In the genomic region with DNA sequence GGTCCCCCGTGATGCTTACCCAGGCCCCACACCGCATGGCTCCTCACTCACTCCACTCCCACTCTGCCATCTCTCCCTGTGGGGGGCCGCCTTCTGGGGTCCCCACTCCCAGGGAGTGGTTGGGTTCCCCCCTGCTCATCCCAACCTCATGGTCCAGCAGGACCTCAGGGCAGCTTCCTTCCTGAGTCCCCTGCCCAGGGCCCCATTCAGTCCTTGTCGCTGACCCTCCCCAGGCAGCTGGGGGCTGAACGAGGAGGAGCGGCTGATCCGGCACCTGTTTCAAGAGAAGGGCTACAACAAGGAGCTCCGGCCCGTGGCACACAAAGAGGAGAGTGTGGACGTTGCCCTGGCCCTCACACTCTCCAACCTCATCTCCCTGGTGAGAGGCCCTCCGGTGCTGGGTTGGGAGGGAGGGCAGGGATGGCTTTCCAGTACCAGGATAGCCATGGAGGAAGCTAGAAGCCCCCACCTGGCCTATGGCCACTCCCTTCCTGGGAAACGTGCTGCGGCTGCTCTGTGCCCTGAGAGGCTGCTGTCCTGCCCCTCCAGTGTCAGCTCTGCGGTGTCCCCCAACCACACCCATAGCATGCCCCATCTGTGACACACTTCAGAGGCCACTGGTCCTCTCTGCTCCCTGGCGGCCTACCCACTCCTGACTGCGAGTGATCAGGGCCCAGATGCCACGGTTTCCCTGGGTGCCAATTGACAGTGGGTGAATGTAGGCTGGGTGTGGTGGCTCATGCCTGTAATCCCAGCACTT, we compare ENCODE assay signal across 19 cellular contexts. TPM values are rescaled to one million over a fixed set of nuclear protein-coding genes. Genes with fewer than 3 reads are reported as not detected.
DNase-seq lines count a peak whose midpoint lies in the region; ATAC-seq, FAIRE-seq and TF ChIP-seq lines count a peak whose summit lies in the region.
"Had no signal": no experiment of that assay in that cellular context is flagged by ENCODE, and none has a peak within 500 bp of the region (broad histone marks: within the 10 kb centered on the region; RNA-seq: fewer than 3 reads in every experiment).

No MANE protein-coding gene starts in this region.

- no peak for TF ChIP-seq CTCF in left ventricle myocardium inferior (IDR thresholded peaks at IDR 0.05; ENCODE audit: borderline replicate concordance)
- TF ChIP-seq CTCF in H1 (IDR thresholded peaks at IDR 0.05; ENCODE audit: control extremely low read depth in 1 of 3, insufficient read depth in 1 of 3, low read depth in 1 of 3, low read length in 3 of 3): no peak
- no peak for TF ChIP-seq CTCF in transverse colon (IDR thresholded peaks at IDR 0.05)

- H2AFZ ChIP-seq in H1 (ENCODE audit: low read length) (no peak overlapping the region), neuronal stem cell (ENCODE audit: low read length) (no peak overlapping the region)
- H2AFZ ChIP-seq: PC-9 had no signal

- H3K9me3 ChIP-seq in right cardiac atrium (ENCODE audit: control insufficient read depth, low read length): no peaks in the 10 kb centered on the region
- no peaks in the 10 kb centered on the region for H3K9me3 ChIP-seq in left ventricle myocardium inferior (replicated peaks)
- no peaks in the 10 kb centered on the region for H3K9me3 ChIP-seq in H1 (ENCODE audit: insufficient read depth in 2 of 2, low read depth in 1 of 2, low read length in 1 of 2)
- no peaks in the 10 kb centered on the region for H3K9me3 ChIP-seq in neuronal stem cell (replicated peaks in 1 of 2; ENCODE audit: control insufficient read depth in 2 of 2, insufficient read depth in 1 of 2, low read depth in 1 of 2, low read length in 2 of 2)
- no peaks in the 10 kb centered on the region for H3K9me3 ChIP-seq in transverse colon
- H3K9me3 ChIP-seq: SJSA1 had no signal

- DNase-seq in right cardiac atrium (peak; percentile 10 to 47 (median 44)), left ventricle myocardium inferior (no peak), H1 (ENCODE audit: low read depth in 1 of 2, low spot score in 2 of 2) (no peak), neuronal stem cell (ENCODE audit: low spot score) (no peak), transverse colon (no peak), germinal center (ENCODE audit: low spot score) (no peak), epidermal melanocyte (ENCODE audit: insufficient read length, low spot score) (no peak)
- DNase-seq: DND-41, H9, MV-4-11, NCI-H187, NCI-H2107, NCI-H748 treated with DMSO at 0.1 percent for 48 hours, PC-9 had no signal

- H4K5ac ChIP-seq in H1 (ENCODE audit: insufficient read length, low read depth, low read length): no peak overlapping the region

- H2BK120ac ChIP-seq in H1 (replicated peaks; ENCODE audit: low read depth, low read length): no peak overlapping the region
- H2BK120ac ChIP-seq in neuronal stem cell (ENCODE audit: low read depth, low read length): peak overlapping the region; percentile 91

- H3K79me1 ChIP-seq in H1 (ENCODE audit: low read depth, low read length): no peaks in the 10 kb centered on the region
- H3K79me1 ChIP-seq in neuronal stem cell (ENCODE audit: low read depth, low read length): peaks cover 2% of the 10 kb centered on the region

- 65% methylated on average over 17 of the region's 17 CpGs for WGBS in right cardiac atrium
- WGBS in H1 (ENCODE audit: extremely low coverage in 1 of 2, insufficient coverage in 1 of 2, insufficient read length in 1 of 2, insufficient replicate concordance in 2 of 2, low coverage in 1 of 2, low lambda C conversion rate in 2 of 2, missing lambda C conversion rate in 1 of 2), 2 experiments: 85% methylated on average over 17 of the region's 17 CpGs; no CpG with 5 or more reads in 1 of the 2 experiments
- no CpG with 5 or more reads among the region's 17 CpGs for WGBS in neuronal stem cell (ENCODE audit: extremely low coverage in 2 of 2, insufficient read length in 2 of 2, insufficient replicate concordance in 1 of 2), 2 donors
- 77% methylated on average over 17 of the region's 17 CpGs; no CpG with 5 or more reads in 1 of the 2 donors for WGBS in transverse colon (ENCODE audit: low coverage in 1 of 2), 2 donors

- peaks cover 3 to 4% of the 10 kb centered on the region in 2 experiments for H4K20me1 ChIP-seq in H1 (replicated peaks in 1 of 2; ENCODE audit: control insufficient read depth in 1 of 2, insufficient read depth in 2 of 2, low read length in 2 of 2)

- POLR2A ChIA-PET in H1 (lab: Charles Lee; ENCODE audit: partially characterized antibody): interaction anchor here (1.7 to 2.1 kb wide), 3 partner anchors 9 to 23 kb away, joined by 3 to 5 read pairs (median 5); a partner anchor contains a TSS

- CTCF ChIA-PET in H1 (lab: Charles Lee; ENCODE audit: partially characterized antibody): interaction anchor here (0.7 to 10.6 kb wide), 8 partner anchors 8 to 200 kb away, joined by 3 to 176 read pairs (median 4); no protein-coding TSS in a partner anchor

- H2BK12ac ChIP-seq in H1 (ENCODE audit: low read depth, low read length) (no peak overlapping the region), neuronal stem cell (ENCODE audit: low read length) (peak overlapping the region; percentile 90)

- H3K9ac ChIP-seq in H1 (replicated peaks in 1 of 4; ENCODE audit: extremely low read depth in 1 of 4, low read depth in 3 of 4, low read length in 3 of 4) (no peak overlapping the region), neuronal stem cell (ENCODE audit: low read depth, low read length, poor library complexity) (peak overlapping the region; percentile 60)
- H3K9ac ChIP-seq: KMS-11 had no signal

- H3K4me1 ChIP-seq in right cardiac atrium (ENCODE audit: control insufficient read depth, insufficient read depth, low read length) (peaks cover 2% of the 10 kb centered on the region), left ventricle myocardium inferior (peaks cover 44% of the 10 kb centered on the region), H1 (replicated peaks in 1 of 4; ENCODE audit: control insufficient read depth in 3 of 4, insufficient read depth in 4 of 4, low read length in 3 of 4) (peaks cover 0 to 22% (median 11%) of the 10 kb centered on the region in 4 experiments; a peak in 6 of 7 replicates), neuronal stem cell (ENCODE audit: control insufficient read depth in 2 of 2, insufficient read depth in 1 of 2, low read depth in 1 of 2, low read length in 2 of 2) (peaks cover 6 to 10% of the 10 kb centered on the region in 2 donors), transverse colon (peaks cover 0 to 25% (median 25%) of the 10 kb centered on the region in 4 donors)

- H3K36me3 ChIP-seq in left ventricle myocardium inferior: no peaks in the 10 kb centered on the region
- H3K36me3 ChIP-seq in H1 (ENCODE audit: control insufficient read depth in 2 of 4, insufficient read depth in 4 of 4, low read length in 3 of 4): no peaks in the 10 kb centered on the region
- H3K36me3 ChIP-seq in neuronal stem cell (replicated peaks in 1 of 2; ENCODE audit: control insufficient read depth in 2 of 2, insufficient read depth in 2 of 2, low read length in 2 of 2): no peaks in the 10 kb centered on the region
- no peaks in the 10 kb centered on the region for H3K36me3 ChIP-seq in transverse colon
- H3K36me3 ChIP-seq: SJSA1 had no signal

- H2AK5ac ChIP-seq in H1 (ENCODE audit: low read depth, low read length): no peak overlapping the region
- H2AK5ac ChIP-seq in neuronal stem cell (ENCODE audit: low read depth, low read length): peak overlapping the region; percentile 99

- intact Hi-C loops in right cardiac atrium (cut with DNase I) (loop anchor here in 3 of 4 donors (10.0 kb wide), 3 partner anchors 192 to 622 kb away; a partner anchor contains a TSS), left ventricle myocardium inferior (cut with micrococcal nuclease) (no loop called here), transverse colon (cut with DNase I; ENCODE audit: low total_unique reads) (no loop called here)

- H3K18ac ChIP-seq in H1 (ENCODE audit: extremely low read depth, low read length) (no peak overlapping the region), neuronal stem cell (ENCODE audit: low read length) (peak overlapping the region; percentile 59)

- no peak overlapping the region for H3K4me3 ChIP-seq in right cardiac atrium (ENCODE audit: low read length)
- H3K4me3 ChIP-seq in left ventricle myocardium inferior: no peak overlapping the region
- no peak overlapping the region for H3K4me3 ChIP-seq in H1 (ENCODE audit: extremely low read depth in 1 of 4, insufficient read depth in 2 of 4, low read depth in 3 of 4, low read length in 4 of 4)
- H3K4me3 ChIP-seq in neuronal stem cell (ENCODE audit: low read length in 2 of 2): no peak overlapping the region
- no peak overlapping the region for H3K4me3 ChIP-seq in transverse colon
- H3K4me3 ChIP-seq: PC-9, SJSA1 had no signal

- H2BK20ac ChIP-seq in H1 (ENCODE audit: low read length): no peak overlapping the region

- H3K14ac ChIP-seq in H1 (ENCODE audit: insufficient read length): no peak overlapping the region
- no peak overlapping the region for H3K14ac ChIP-seq in neuronal stem cell (ENCODE audit: low read length)

- no peaks in the 10 kb centered on the region for H3K79me2 ChIP-seq in H1 (ENCODE audit: control insufficient read depth in 1 of 2, insufficient read depth in 2 of 2, low read length in 2 of 2)

- H3K23me2 ChIP-seq in H1 (ENCODE audit: low read depth, low read length): peaks cover 10% of the 10 kb centered on the region; the same call in 1 of the 2 replicates

- H4K91ac ChIP-seq in H1 (replicated peaks; ENCODE audit: insufficient read length, low read length) (no peak overlapping the region), neuronal stem cell (ENCODE audit: low read depth, low read length, poor library complexity) (no peak overlapping the region)

- FAIRE-seq in H1 (lab: Jason Lieb, UNC): no peak

- no peak overlapping the region for H3K27ac ChIP-seq in right cardiac atrium (ENCODE audit: low read length)
- H3K27ac ChIP-seq in left ventricle myocardium inferior (replicated peaks): no peak overlapping the region
- no peak overlapping the region for H3K27ac ChIP-seq in H1 (ENCODE audit: low read depth, low read length)
- no peak overlapping the region for H3K27ac ChIP-seq in neuronal stem cell (replicated peaks; ENCODE audit: low read length)
- no peak overlapping the region for H3K27ac ChIP-seq in transverse colon
- H3K27ac ChIP-seq: KMS-11, PC-9, RWPE1, SJSA1 had no signal

- no peak for ATAC-seq in right cardiac atrium

- TF ChIP-seq EP300 in H1 (IDR thresholded peaks at IDR 0.05; ENCODE audit: borderline replicate concordance in 1 of 2, low read depth in 2 of 2, low read length in 2 of 2) (no peak), transverse colon (IDR thresholded peaks at IDR 0.05; ENCODE audit: low read depth) (no peak)

- peak overlapping the region; percentile 69 for H3K4ac ChIP-seq in H1 (replicated peaks; ENCODE audit: insufficient read length, low read depth, low read length)
- peak overlapping the region; percentile 53 for H3K4ac ChIP-seq in neuronal stem cell (ENCODE audit: low read length)

- H3K4me2 ChIP-seq in H1 (ENCODE audit: insufficient read depth in 1 of 2, low read depth in 2 of 2, low read length in 2 of 2) (no peak overlapping the region), neuronal stem cell (ENCODE audit: insufficient read depth, low read length, poor library complexity, severe bottlenecking) (peak overlapping the region; percentile 25)
- H3K4me2 ChIP-seq: KMS-11, PC-9 had no signal

- no peak overlapping the region for H3K56ac ChIP-seq in H1 (replicated peaks; ENCODE audit: insufficient read length, low read depth, low read length)

- TF ChIP-seq POLR2A in H1 (IDR thresholded peaks at IDR 0.05; ENCODE audit: control extremely low read depth in 1 of 2, low read depth in 2 of 2, low read length in 2 of 2) (no peak), transverse colon (IDR thresholded peaks at IDR 0.05) (no peak)

- H3K23ac ChIP-seq in H1 (ENCODE audit: insufficient read length) (no peak overlapping the region), neuronal stem cell (ENCODE audit: low read depth, low read length, poor library complexity) (peak overlapping the region; percentile 80)

- no peak overlapping the region for H2BK15ac ChIP-seq in H1 (ENCODE audit: low read length)
- peak overlapping the region; percentile 81 for H2BK15ac ChIP-seq in neuronal stem cell (ENCODE audit: low read length)

- H3K27me3 ChIP-seq in right cardiac atrium (ENCODE audit: control insufficient read depth, insufficient read depth) (no peaks in the 10 kb centered on the region), left ventricle myocardium inferior (ENCODE audit: low read depth) (peaks cover 59% of the 10 kb centered on the region), H1 (replicated peaks in 1 of 4; ENCODE audit: control insufficient read depth in 3 of 4, extremely low read depth in 1 of 4, insufficient read depth in 3 of 4, low read length in 3 of 4) (peaks cover 19 to 41% (median 28%) of the 10 kb centered on the region in 4 experiments), neuronal stem cell (ENCODE audit: control insufficient read depth in 3 of 3, insufficient read depth in 3 of 3, low read depth in 1 of 3, low read length in 3 of 3) (peaks cover 17 to 53% (median 25%) of the 10 kb centered on the region in 3 experiments), transverse colon (peaks cover 53% of the 10 kb centered on the region)

- in situ Hi-C loops in transverse colon (cut with MboI; ENCODE audit: low pct_ligation_motif_present in 1 of 4, low pct_unique_long_range_greater_than_20kb in 1 of 4, low sequenced_read_pairs in 3 of 4): no loop called here

- H4K8ac ChIP-seq in H1 (ENCODE audit: extremely low read depth, insufficient read depth, low read length) (no peak overlapping the region), neuronal stem cell (ENCODE audit: low read depth, low read length) (peak overlapping the region; percentile 82)

- TF ChIP-seq RAD21 in H1 (IDR thresholded peaks at IDR 0.05 in 1 of 2, conservative IDR thresholded peaks at IDR 0.05 in 1 of 2; ENCODE audit: low read depth in 2 of 2, low read length in 2 of 2): no peak

- H2BK5ac ChIP-seq in H1 (ENCODE audit: low read depth, low read length) (no peak overlapping the region), neuronal stem cell (ENCODE audit: low read length) (peak overlapping the region; percentile 53)

RNA-seq across cellular contexts. Expression of a gene that starts 0.5 kb away (rescaled TPM):
- total RNA-seq in right cardiac atrium (under 1 TPM in 1 of 4 donors, not detected in 3; 0.53 TPM), left ventricle myocardium inferior (not detected), transverse colon (not detected)
- polyA plus RNA-seq in right cardiac atrium (0.09 TPM), H1 (2011; rRNA removed) (0.11 and 0.24 TPM in 2 replicates)
- not detected in 2 replicates for total RNA-seq in H1 (2021; fragmentation: NEBNext Ultra II Directional; extraction: Animal tissue kit (Norgen Biotek cat#: 25700))
- 0.21 TPM for polyA plus RNA-seq in H1 (2011; cell fraction: cytosol; rRNA removed)
- 0.40 TPM for polyA plus RNA-seq in H1 (2011; cell fraction: nucleus; rRNA removed)
- polyA plus RNA-seq in H1 (2012, experiment 1 of 2): 0.09 to 0.27 TPM (median 0.13 TPM) in 3 of 4 replicates, not detected in the other
- 0.35 TPM for polyA plus RNA-seq in H1 (2012, experiment 2 of 2)
- polyA plus RNA-seq in H1 (2013, experiment 1 of 2): 0.12 TPM
- polyA plus RNA-seq in H1 (2013, experiment 2 of 2): 0.11 TPM
- polyA minus RNA-seq in H1 (2011; rRNA and poly(A)+ RNA removed): 0.06 TPM in 1 of 2 replicates, not detected in the other
- polyA minus RNA-seq in H1 (2011; cell fraction: cytosol; rRNA and poly(A)+ RNA removed): not detected
- polyA minus RNA-seq in H1 (2011; cell fraction: nucleus; rRNA and poly(A)+ RNA removed): not detected
- 0.18 TPM for polyA plus RNA-seq in neuronal stem cell (2013, experiment 1 of 2)
- 0.14 TPM for polyA plus RNA-seq in neuronal stem cell (2013, experiment 2 of 2)
- total RNA-seq: G401, H9, HT-29, PC-9, SJSA1 had no signal

RNA-seq across cellular contexts. Expression of a gene that starts 6.3 kb away (rescaled TPM):
- total RNA-seq in right cardiac atrium: under 1 TPM in 1 of 4 donors, not detected in 3; 0.11 TPM
- polyA plus RNA-seq in right cardiac atrium: 0.05 TPM
- total RNA-seq in left ventricle myocardium inferior: not detected
- total RNA-seq in H1 (2021; fragmentation: NEBNext Ultra II Directional; extraction: Animal tissue kit (Norgen Biotek cat#: 25700)): not detected in 2 replicates
- 0.03 and 0.11 TPM in 2 replicates for polyA plus RNA-seq in H1 (2011; rRNA removed)
- 0.09 TPM for polyA plus RNA-seq in H1 (2011; cell fraction: cytosol; rRNA removed)
- 0.14 TPM for polyA plus RNA-seq in H1 (2011; cell fraction: nucleus; rRNA removed)
- 0.17 TPM in 1 of 4 replicates, not detected in the others for polyA plus RNA-seq in H1 (2012, experiment 1 of 2)
- not detected for polyA plus RNA-seq in H1 (2012, experiment 2 of 2)
- polyA plus RNA-seq in H1 (2013, experiment 1 of 2): not detected
- polyA plus RNA-seq in H1 (2013, experiment 2 of 2): not detected
- polyA minus RNA-seq in H1 (2011; rRNA and poly(A)+ RNA removed): not detected in 2 replicates
- not detected for polyA minus RNA-seq in H1 (2011; cell fraction: cytosol; rRNA and poly(A)+ RNA removed)
- polyA minus RNA-seq in H1 (2011; cell fraction: nucleus; rRNA and poly(A)+ RNA removed): not detected
- polyA plus RNA-seq in neuronal stem cell (2013, experiment 1 of 2): not detected
- polyA plus RNA-seq in neuronal stem cell (2013, experiment 2 of 2): not detected
- total RNA-seq in transverse colon: not detected
- total RNA-seq: G401, H9, HT-29, PC-9, SJSA1 had no signal

RNA-seq across cellular contexts. Expression of a gene that starts 13.0 kb away (rescaled TPM):
- total RNA-seq in right cardiac atrium (not detected), left ventricle myocardium inferior (not detected), transverse colon (not detected)
- polyA plus RNA-seq in right cardiac atrium (not detected), H1 (2011; rRNA removed) (0.05 TPM in 2 replicates)
- total RNA-seq in H1 (2021; fragmentation: NEBNext Ultra II Directional; extraction: Animal tissue kit (Norgen Biotek cat#: 25700)): not detected in 2 replicates
- 0.08 TPM for polyA plus RNA-seq in H1 (2011; cell fraction: cytosol; rRNA removed)
- 0.14 TPM for polyA plus RNA-seq in H1 (2011; cell fraction: nucleus; rRNA removed)
- polyA plus RNA-seq in H1 (2012, experiment 1 of 2): 0.09 to 0.12 TPM in 2 of 4 replicates, not detected in the others
- not detected for polyA plus RNA-seq in H1 (2012, experiment 2 of 2)
- 0.02 TPM for polyA plus RNA-seq in H1 (2013, experiment 1 of 2)
- polyA plus RNA-seq in H1 (2013, experiment 2 of 2): not detected
- polyA minus RNA-seq in H1 (2011; rRNA and poly(A)+ RNA removed): not detected in 2 replicates
- not detected for polyA minus RNA-seq in H1 (2011; cell fraction: cytosol; rRNA and poly(A)+ RNA removed)
- not detected for polyA minus RNA-seq in H1 (2011; cell fraction: nucleus; rRNA and poly(A)+ RNA removed)
- polyA plus RNA-seq in neuronal stem cell (2013, experiment 1 of 2): not detected
- polyA plus RNA-seq in neuronal stem cell (2013, experiment 2 of 2): not detected
- total RNA-seq: G401, H9, HT-29, PC-9, SJSA1 had no signal

RNA-seq across cellular contexts. Expression of a gene that starts 23.9 kb away (rescaled TPM):
- total RNA-seq in right cardiac atrium (1 to 10 TPM; 2.6 to 3.3 (median 3.2) TPM), left ventricle myocardium inferior (2.4 TPM), transverse colon (10 to 100 TPM in 2 of 4 donors, 1 to 10 TPM in 2; 4.6 to 23.1 (median 11.9) TPM)
- polyA plus RNA-seq in right cardiac atrium (1.9 TPM), H1 (2011; rRNA removed) (4.2 and 4.7 TPM in 2 replicates)
- 7.9 and 8.3 TPM in 2 replicates for total RNA-seq in H1 (2021; fragmentation: NEBNext Ultra II Directional; extraction: Animal tissue kit (Norgen Biotek cat#: 25700))
- 6.3 TPM for polyA plus RNA-seq in H1 (2011; cell fraction: cytosol; rRNA removed)
- 7.5 TPM for polyA plus RNA-seq in H1 (2011; cell fraction: nucleus; rRNA removed)
- 4.8 to 7.0 TPM (median 5.5 TPM) in 4 replicates for polyA plus RNA-seq in H1 (2012, experiment 1 of 2)
- 1.2 TPM for polyA plus RNA-seq in H1 (2012, experiment 2 of 2)
- polyA plus RNA-seq in H1 (2013, experiment 1 of 2): 8.7 TPM
- 7.2 TPM for polyA plus RNA-seq in H1 (2013, experiment 2 of 2)
- 5.9 and 6.4 TPM in 2 replicates for polyA minus RNA-seq in H1 (2011; rRNA and poly(A)+ RNA removed)
- polyA minus RNA-seq in H1 (2011; cell fraction: cytosol; rRNA and poly(A)+ RNA removed): 4.4 TPM
- polyA minus RNA-seq in H1 (2011; cell fraction: nucleus; rRNA and poly(A)+ RNA removed): 25.9 TPM
- 10.3 TPM for polyA plus RNA-seq in neuronal stem cell (2013, experiment 1 of 2)
- 10.3 TPM for polyA plus RNA-seq in neuronal stem cell (2013, experiment 2 of 2)

RNA-seq across cellular contexts. Expression of a gene that starts 24.0 kb away (rescaled TPM):
- total RNA-seq in right cardiac atrium (10 to 100 TPM; 32.1 to 49.4 (median 45.9) TPM), left ventricle myocardium inferior (44.2 TPM), transverse colon (1,000 to 10,000 TPM in 1 of 4 donors, 10 to 100 TPM in 3; 46.0 to 2,324 (median 55.7) TPM)
- polyA plus RNA-seq in right cardiac atrium (32.3 TPM), H1 (2011; rRNA removed) (38.0 and 39.4 TPM in 2 replicates)
- 114 and 116 TPM in 2 replicates for total RNA-seq in H1 (2021; fragmentation: NEBNext Ultra II Directional; extraction: Animal tissue kit (Norgen Biotek cat#: 25700))
- polyA plus RNA-seq in H1 (2011; cell fraction: cytosol; rRNA removed): 53.4 TPM
- 49.3 TPM for polyA plus RNA-seq in H1 (2011; cell fraction: nucleus; rRNA removed)
- polyA plus RNA-seq in H1 (2012, experiment 1 of 2): 113 to 126 TPM (median 115 TPM) in 4 replicates
- 73.3 TPM for polyA plus RNA-seq in H1 (2012, experiment 2 of 2)
- 56.9 TPM for polyA plus RNA-seq in H1 (2013, experiment 1 of 2)
- polyA plus RNA-seq in H1 (2013, experiment 2 of 2): 59.0 TPM
- polyA minus RNA-seq in H1 (2011; rRNA and poly(A)+ RNA removed): 40.4 and 45.9 TPM in 2 replicates
- 27.6 TPM for polyA minus RNA-seq in H1 (2011; cell fraction: cytosol; rRNA and poly(A)+ RNA removed)
- 36.0 TPM for polyA minus RNA-seq in H1 (2011; cell fraction: nucleus; rRNA and poly(A)+ RNA removed)
- polyA plus RNA-seq in neuronal stem cell (2013, experiment 1 of 2): 57.9 TPM
- polyA plus RNA-seq in neuronal stem cell (2013, experiment 2 of 2): 58.5 TPM

Comparison
In these comparisons a context has a peak if more than half of its experiments do, and no peak if none do; other contexts are left out.
1. DNase-seq: peak in right cardiac atrium (3 of 3); none in left ventricle myocardium inferior (single experiment), H1 (0 of 2), neuronal stem cell (single experiment), transverse colon (single experiment), germinal center (single experiment) and epidermal melanocyte (single experiment).
2. intact Hi-C loops: an anchor here in right cardiac atrium (10.0 kb wide); none called in left ventricle myocardium inferior and transverse colon.